ENCODE assay signal across 8 cellular contexts in genomic region chr12:53159195-53159834, GRCh38. TPM values are rescaled to one million over a fixed set of nuclear protein-coding genes. Genes with fewer than 3 reads are reported as not detected.
DNase-seq lines count a peak whose midpoint lies in the region; FAIRE-seq and TF ChIP-seq lines count a peak whose summit lies in the region.

No MANE protein-coding gene starts in this region.

- no peak overlapping the region for H3K4me3 Mint-ChIP-seq in progenitor cell of endocrine pancreas (ENCODE audit: low read depth)

- no peak overlapping the region for H3K27ac Mint-ChIP-seq in progenitor cell of endocrine pancreas

- in situ Hi-C loops in HAP-1 (cut with MboI; ENCODE audit: low sequenced_read_pairs): no loop called here

- H3K27me3 Mint-ChIP-seq in progenitor cell of endocrine pancreas: no peaks in the 10 kb centered on the region

- peak overlapping the region; percentile 60 for H3K27ac ChIP-seq in cardiac muscle cell

- no peaks in the 10 kb centered on the region for H3K27me3 ChIP-seq in HAP-1 (ENCODE audit: low read depth)
- no peaks in the 10 kb centered on the region for H3K27me3 ChIP-seq in cardiac muscle cell

- H3K36me3 ChIP-seq in HAP-1 (replicated peaks): no peaks in the 10 kb centered on the region
- no peaks in the 10 kb centered on the region for H3K36me3 ChIP-seq in cardiac muscle cell

- peak; percentile 90 for DNase-seq in DMS53 (lab: John Stamatoyannopoulos, UW)
- peak; percentile 80 to 92 for DNase-seq in HAP-1 (ENCODE audit: low spot score in 2 of 2)
- peak; percentile 56 for DNase-seq in NCI-H1105 treated with DMSO at 0.1 percent for 48 hours (lab: John Stamatoyannopoulos, UW)
- DNase-seq in SKM-1 (lab: John Stamatoyannopoulos, UW; ENCODE audit: unreplicated experiment): peak; percentile 48
- DNase-seq in activated naive CD4-positive, alpha-beta T cell treated with anti-CD3 and anti-CD28 coated beads, Interleukin-2, amount 50 U/mL, for 16 hours: peak; percentile 90
- DNase-seq in cardiac muscle cell (ENCODE audit: low read depth in 1 of 2, low spot score in 1 of 2): peak; percentile 80 to 86
- DNase-seq in progenitor cell of endocrine pancreas (ENCODE audit: low spot score, unreplicated experiment): peak; percentile 73
- DNase-seq in urothelium cell line (ENCODE audit: low spot score): peak; percentile 87

- no peaks in the 10 kb centered on the region for H3K4me1 Mint-ChIP-seq in progenitor cell of endocrine pancreas (ENCODE audit: low read depth)

- H3K9me3 ChIP-seq in HAP-1 (no peaks in the 10 kb centered on the region), cardiac muscle cell (ENCODE audit: low read depth) (no peaks in the 10 kb centered on the region)

- H3K9me3 Mint-ChIP-seq in progenitor cell of endocrine pancreas (ENCODE audit: low read depth): no peaks in the 10 kb centered on the region

- H3K4me1 ChIP-seq in HAP-1: peaks cover 2% of the 10 kb centered on the region; the same call in 1 of the 2 replicates
- no peaks in the 10 kb centered on the region for H3K4me1 ChIP-seq in cardiac muscle cell (ENCODE audit: low read depth)

- TF ChIP-seq CTCF in cardiac muscle cell (IDR thresholded peaks at IDR 0.05; ENCODE audit: low read depth, low read length) (peak; percentile 100), progenitor cell of endocrine pancreas (IDR thresholded peaks at IDR 0.05; ENCODE audit: unreplicated experiment) (peak; percentile 94)

- no peak for FAIRE-seq in urothelium cell line (lab: Jason Lieb, UNC)

- H3K4me3 ChIP-seq in HAP-1 (no peak overlapping the region), cardiac muscle cell (no peak overlapping the region)

- no peaks in the 10 kb centered on the region for H3K36me3 Mint-ChIP-seq in progenitor cell of endocrine pancreas (ENCODE audit: insufficient read depth)

RNA-seq across cellular contexts. Expression of gene ZNF740, which starts 21.2 kb away (rescaled TPM):
- total RNA-seq in cardiac muscle cell (15.6 and 20.5 TPM in 2 replicates), progenitor cell of endocrine pancreas (75.7 and 78.8 TPM in 2 replicates)
- 4.4 and 16.6 TPM in 2 replicates for polyA plus RNA-seq in cardiac muscle cell

RNA-seq across cellular contexts. Expression of gene CSAD, which starts 21.4 kb away (rescaled TPM):
- 11.4 and 29.4 TPM in 2 replicates for total RNA-seq in cardiac muscle cell
- 7.2 and 18.0 TPM in 2 replicates for polyA plus RNA-seq in cardiac muscle cell
- 58.6 and 59.0 TPM in 2 replicates for total RNA-seq in progenitor cell of endocrine pancreas

RNA-seq across cellular contexts. Expression of gene ITGB7, which starts 47.7 kb away (rescaled TPM):
- total RNA-seq in cardiac muscle cell (0.25 and 1.1 TPM in 2 replicates), progenitor cell of endocrine pancreas (0.29 and 0.93 TPM in 2 replicates)
- 0.55 and 0.86 TPM in 2 replicates for polyA plus RNA-seq in cardiac muscle cell

RNA-seq across cellular contexts. Expression of gene SOAT2, which starts 56.0 kb away (rescaled TPM):
- total RNA-seq in cardiac muscle cell (0.57 and 1.6 TPM in 2 replicates), progenitor cell of endocrine pancreas (0.98 and 1.1 TPM in 2 replicates)
- 1.3 and 1.9 TPM in 2 replicates for polyA plus RNA-seq in cardiac muscle cell
